8 cellular contexts compared by ENCODE assay signal in genomic region chr13:39942177-39942900, GRCh38.
DNase-seq lines count a peak whose midpoint lies in the region; ATAC-seq and TF ChIP-seq lines count a peak whose summit lies in the region.

No MANE protein-coding gene starts in this region.

- H3K4me3 Mint-ChIP-seq in activated CD8-positive, alpha-beta T cell treated with anti-CD3 and anti-CD28 coated beads for 36 hours: no peak overlapping the region
- H3K4me3 Mint-ChIP-seq in activated T-helper 1 cell treated with anti-CD3 and anti-CD28 coated beads, Interleukin-12 subunit alpha, Interleukin-12 subunit beta, Interleukin-2, Interleukin-4 antibody, amounts not matched to agents 30 ng/mL and 10 ng/mL and 1 ng/mL, durations not matched to agents 14 hours and 24 hours and 36 hours: no peak overlapping the region

- intact Hi-C loops in left ventricle myocardium superior (cut with micrococcal nuclease): loop anchor here (10.0 kb wide), 1 partner anchor 168 kb away; no protein-coding TSS in a partner anchor
- intact Hi-C loops in cardiac septum (cut with DNase I): loop anchor here (5.0 to 10.0 kb wide), 4 partner anchors 122 to 740 kb away; no protein-coding TSS in a partner anchor
- intact Hi-C loops in activated CD8-positive, alpha-beta T cell treated with anti-CD3 and anti-CD28 coated beads for 36 hours (cut with micrococcal nuclease): loop anchor here (5.0 to 10.0 kb wide), 2 partner anchors 258 to 740 kb away; no protein-coding TSS in a partner anchor
- intact Hi-C loops in activated T-helper 1 cell treated with anti-CD3 and anti-CD28 coated beads, Interleukin-12 subunit alpha, Interleukin-12 subunit beta, Interleukin-2, Interleukin-4 antibody, amounts not matched to agents 30 ng/mL and 10 ng/mL and 1 ng/mL, durations not matched to agents 14 hours and 24 hours and 36 hours (cut with micrococcal nuclease): loop anchor here (1.0 to 5.0 kb wide), 7 partner anchors 84 to 741 kb away; partner anchors contain the start of gene FOXO1

- H3K9me3 Mint-ChIP-seq in activated CD8-positive, alpha-beta T cell treated with anti-CD3 and anti-CD28 coated beads for 36 hours: no peaks in the 10 kb centered on the region
- H3K9me3 Mint-ChIP-seq in activated T-helper 1 cell treated with anti-CD3 and anti-CD28 coated beads, Interleukin-12 subunit alpha, Interleukin-12 subunit beta, Interleukin-2, Interleukin-4 antibody, amounts not matched to agents 30 ng/mL and 10 ng/mL and 1 ng/mL, durations not matched to agents 14 hours and 24 hours and 36 hours: no peaks in the 10 kb centered on the region

- CTCF ChIA-PET in activated CD8-positive, alpha-beta T cell treated with anti-CD3 and anti-CD28 coated beads for 36 hours (lab: Charles Lee): interaction anchor here (0.6 to 3.9 kb wide), 62 partner anchors 8 to 835 kb away, joined by 3 to 62 read pairs (median 5); no protein-coding TSS in a partner anchor

- no peaks in the 10 kb centered on the region for H3K27me3 Mint-ChIP-seq in activated CD8-positive, alpha-beta T cell treated with anti-CD3 and anti-CD28 coated beads for 36 hours
- peaks cover 3% of the 10 kb centered on the region for H3K27me3 Mint-ChIP-seq in activated T-helper 1 cell treated with anti-CD3 and anti-CD28 coated beads, Interleukin-12 subunit alpha, Interleukin-12 subunit beta, Interleukin-2, Interleukin-4 antibody, amounts not matched to agents 30 ng/mL and 10 ng/mL and 1 ng/mL, durations not matched to agents 14 hours and 24 hours and 36 hours (ENCODE audit: insufficient read depth)

- no peaks in the 10 kb centered on the region for H3K36me3 Mint-ChIP-seq in activated CD8-positive, alpha-beta T cell treated with anti-CD3 and anti-CD28 coated beads for 36 hours (ENCODE audit: low read depth)
- no peaks in the 10 kb centered on the region for H3K36me3 Mint-ChIP-seq in activated T-helper 1 cell treated with anti-CD3 and anti-CD28 coated beads, Interleukin-12 subunit alpha, Interleukin-12 subunit beta, Interleukin-2, Interleukin-4 antibody, amounts not matched to agents 30 ng/mL and 10 ng/mL and 1 ng/mL, durations not matched to agents 14 hours and 24 hours and 36 hours (ENCODE audit: low read depth)

- peak; percentile 25 for ATAC-seq in left ventricle myocardium superior
- ATAC-seq in HG02885 (IDR thresholded peaks at IDR 0.05; ENCODE audit: poor library complexity, unreplicated experiment): peak; percentile 36
- peak; percentile 46 for ATAC-seq in activated CD8-positive, alpha-beta T cell treated with anti-CD3 and anti-CD28 coated beads for 36 hours

- no peak overlapping the region for H3K27ac Mint-ChIP-seq in activated CD8-positive, alpha-beta T cell treated with anti-CD3 and anti-CD28 coated beads for 36 hours
- H3K27ac Mint-ChIP-seq in activated T-helper 1 cell treated with anti-CD3 and anti-CD28 coated beads, Interleukin-12 subunit alpha, Interleukin-12 subunit beta, Interleukin-2, Interleukin-4 antibody, amounts not matched to agents 30 ng/mL and 10 ng/mL and 1 ng/mL, durations not matched to agents 14 hours and 24 hours and 36 hours: no peak overlapping the region

- DNase-seq in left ventricle myocardium superior (no peak), cardiac septum (ENCODE audit: low spot score) (no peak), NCI-H1694 treated with DMSO at 0.1 percent for 48 hours (lab: John Stamatoyannopoulos, UW) (no peak), amygdala (lab: John Stamatoyannopoulos, UW) (no peak), NCI-H2171 treated with DMSO at 0.1 percent for 48 hours (lab: John Stamatoyannopoulos, UW) (no peak)
- no peak for DNase-seq in activated CD8-positive, alpha-beta T cell treated with anti-CD3 and anti-CD28 coated beads for 36 hours
- no peak for DNase-seq in activated T-helper 1 cell treated with anti-CD3 and anti-CD28 coated beads, Interleukin-12 subunit alpha, Interleukin-12 subunit beta, Interleukin-2, Interleukin-4 antibody, amounts not matched to agents 30 ng/mL and 10 ng/mL and 1 ng/mL, durations not matched to agents 14 hours and 24 hours and 36 hours (ENCODE audit: low spot score)

- no peak for TF ChIP-seq CTCF in activated CD8-positive, alpha-beta T cell treated with anti-CD3 and anti-CD28 coated beads for 36 hours (IDR thresholded peaks at IDR 0.05)

- peaks cover 12% of the 10 kb centered on the region for H3K4me1 Mint-ChIP-seq in activated CD8-positive, alpha-beta T cell treated with anti-CD3 and anti-CD28 coated beads for 36 hours (ENCODE audit: low read depth)
- peaks cover 7% of the 10 kb centered on the region for H3K4me1 Mint-ChIP-seq in activated T-helper 1 cell treated with anti-CD3 and anti-CD28 coated beads, Interleukin-12 subunit alpha, Interleukin-12 subunit beta, Interleukin-2, Interleukin-4 antibody, amounts not matched to agents 30 ng/mL and 10 ng/mL and 1 ng/mL, durations not matched to agents 14 hours and 24 hours and 36 hours (ENCODE audit: low read depth)

- POLR2A ChIA-PET in activated CD8-positive, alpha-beta T cell treated with anti-CD3 and anti-CD28 coated beads for 36 hours (lab: Charles Lee): interaction anchor here (1.0 kb wide), 1 partner anchor 84 kb away, joined by 3 read pairs; no protein-coding TSS in a partner anchor
